ENCODE assay signal across 35 cellular contexts in genomic region chr4:85577307-85577706, GRCh38.
"Had no signal": no experiment of that assay in that cellular context is flagged by ENCODE, and none has a peak within 500 bp of the region (broad histone marks: within the 10 kb centered on the region; RNA-seq: fewer than 3 reads in every experiment).

No MANE protein-coding gene starts in this region.

- H3K4me3 ChIP-seq: MG63 had no signal

- H3K9me3 ChIP-seq: MG63 had no signal

- H3K36me3 ChIP-seq: MG63 had no signal

- DNase-seq: Karpas-422, Kasumi-1, MG63, MM.1S, MV-4-11, NCI-H1048, NCI-H1092, NCI-H1092 treated with DMSO at 0.1 percent for 48 hours, NCI-H1105, NCI-H1105 treated with DMSO at 0.1 percent for 48 hours, NCI-H1417, NCI-H1417 treated with DMSO at 0.1 percent for 48 hours, NCI-H1436, NCI-H1436 treated with DMSO at 0.1 percent for 48 hours, NCI-H146, NCI-H1694, NCI-H1694 treated with DMSO at 0.1 percent for 48 hours, NCI-H187, NCI-H187 treated with DMSO at 0.1 percent for 48 hours, NCI-H1930, NCI-H2029, NCI-H2029 treated with DMSO at 0.1 percent for 48 hours, NCI-H2081, NCI-H2081 treated with DMSO at 0.1 percent for 48 hours, NCI-H2107, NCI-H2171, NCI-H2171 treated with DMSO at 0.1 percent for 48 hours, NCI-H2227 treated with DMSO at 0.1 percent for 48 hours, NCI-H226, NCI-H345, NCI-H446, NCI-H446 treated with DMSO at 0.1 percent for 48 hours, NCI-H510A, NCI-H510A treated with DMSO at 0.1 percent for 48 hours, NCI-H524 had no signal

- H3K27me3 ChIP-seq: MG63 had no signal
